ENCODE assay signal across 18 cellular contexts in genomic region chr4:172061204-172061603, GRCh38.
A peak's percentile ranks its signal among the peaks of the same experiment; 100 is the strongest.
DNase-seq lines count a peak whose midpoint lies in the region; ATAC-seq and TF ChIP-seq lines count a peak whose summit lies in the region.
"Had no signal": no experiment of that assay in that cellular context is flagged by ENCODE, and none has a peak within 500 bp of the region (broad histone marks: within the 10 kb centered on the region; RNA-seq: fewer than 3 reads in every experiment).

No MANE protein-coding gene starts in this region.

- POLR2A ChIA-PET in activated CD4-positive, alpha-beta T cell treated with anti-CD3 and anti-CD28 coated beads for 36 hours (lab: Charles Lee): no interaction called here

- 61 to 76% (median 73%) methylated on average over 1 of the region's 1 CpG for WGBS in heart left ventricle, 4 donors

- intact Hi-C loops in activated CD4-positive, alpha-beta T cell treated with anti-CD3 and anti-CD28 coated beads for 36 hours (cut with DNase I, micrococcal nuclease): no loop called here
- intact Hi-C loops in heart left ventricle (cut with DNase I): no loop called here

- no peak for TF ChIP-seq POLR2A in heart left ventricle (IDR thresholded peaks at IDR 0.05)

- no peaks in the 10 kb centered on the region for H3K4me1 Mint-ChIP-seq in activated CD4-positive, alpha-beta T cell treated with anti-CD3 and anti-CD28 coated beads for 36 hours
- H3K4me1 Mint-ChIP-seq: stimulated activated memory B cell treated with anti-CD40 and anti-IgM and Interleukin-4, amounts not matched to agents 10 μg/mL and 1 μg/mL and 100 μg/mL, for 72 hours had no signal

- no peak overlapping the region for H3K27ac Mint-ChIP-seq in activated CD4-positive, alpha-beta T cell treated with anti-CD3 and anti-CD28 coated beads for 36 hours
- H3K27ac Mint-ChIP-seq: stimulated activated memory B cell treated with anti-CD40 and anti-IgM and Interleukin-4, amounts not matched to agents 10 μg/mL and 1 μg/mL and 100 μg/mL, for 72 hours had no signal

- CTCF ChIA-PET in activated CD4-positive, alpha-beta T cell treated with anti-CD3 and anti-CD28 coated beads for 36 hours (lab: Charles Lee): no interaction called here

- no peaks in the 10 kb centered on the region for H3K4me1 ChIP-seq in heart left ventricle
- H3K4me1 ChIP-seq: BLaER1 treated with 17β-estradiol and CSF1 and Interleukin-3, amounts not matched to agents 10 nM and 100 nM; heart right ventricle; lower lobe of right lung; tibial nerve had no signal

- no peaks in the 10 kb centered on the region for H3K27me3 Mint-ChIP-seq in activated CD4-positive, alpha-beta T cell treated with anti-CD3 and anti-CD28 coated beads for 36 hours
- H3K27me3 Mint-ChIP-seq: stimulated activated memory B cell treated with anti-CD40 and anti-IgM and Interleukin-4, amounts not matched to agents 10 μg/mL and 1 μg/mL and 100 μg/mL, for 72 hours had no signal

- peak; percentile 78 for ATAC-seq in GM19035 (IDR thresholded peaks at IDR 0.05; ENCODE audit: unreplicated experiment)
- peak; percentile 71 for ATAC-seq in GM21786 (IDR thresholded peaks at IDR 0.05; ENCODE audit: unreplicated experiment)
- peak; percentile 95 for ATAC-seq in HG03432 (IDR thresholded peaks at IDR 0.05; ENCODE audit: unreplicated experiment)
- no peak for ATAC-seq in activated CD4-positive, alpha-beta T cell treated with anti-CD3 and anti-CD28 coated beads for 36 hours
- ATAC-seq in heart left ventricle: no peak
- ATAC-seq: heart right ventricle; lower lobe of right lung; stimulated activated memory B cell treated with anti-CD40 and anti-IgM and Interleukin-4, amounts not matched to agents 10 μg/mL and 1 μg/mL and 100 μg/mL, for 72 hours had no signal

- no peaks in the 10 kb centered on the region for H3K36me3 Mint-ChIP-seq in activated CD4-positive, alpha-beta T cell treated with anti-CD3 and anti-CD28 coated beads for 36 hours (ENCODE audit: low read depth)
- H3K36me3 Mint-ChIP-seq: stimulated activated memory B cell treated with anti-CD40 and anti-IgM and Interleukin-4, amounts not matched to agents 10 μg/mL and 1 μg/mL and 100 μg/mL, for 72 hours had no signal

- TF ChIP-seq CTCF in GM12865 (IDR thresholded peaks at IDR 0.05; ENCODE audit: insufficient read depth, low read depth, low read length, missing control alignments) (no peak), heart left ventricle (IDR thresholded peaks at IDR 0.05) (no peak)

- H3K27me3 ChIP-seq in heart left ventricle: no peaks in the 10 kb centered on the region
- H3K27me3 ChIP-seq: BLaER1 treated with 17β-estradiol and CSF1 and Interleukin-3, amounts not matched to agents 10 nM and 100 nM; heart right ventricle; tibial nerve had no signal

- H3K4me3 ChIP-seq in GM12865 (ENCODE audit: low read depth, low read length) (no peak overlapping the region), heart left ventricle (no peak overlapping the region)
- H3K4me3 ChIP-seq: BLaER1 treated with 17β-estradiol and CSF1 and Interleukin-3, amounts not matched to agents 10 nM and 100 nM; heart right ventricle; lower lobe of right lung; tibial nerve had no signal

- no peak overlapping the region for H3K27ac ChIP-seq in heart left ventricle
- H3K27ac ChIP-seq: BLaER1 treated with 17β-estradiol and CSF1 and Interleukin-3, amounts not matched to agents 10 nM and 100 nM; heart right ventricle; lower lobe of right lung; tibial nerve had no signal

- H3K9me3 ChIP-seq in heart left ventricle: no peaks in the 10 kb centered on the region
- H3K9me3 ChIP-seq: BLaER1 treated with 17β-estradiol and CSF1 and Interleukin-3, amounts not matched to agents 10 nM and 100 nM; heart right ventricle; lower lobe of right lung; tibial nerve had no signal

- DNase-seq in GM12865 (ENCODE audit: low read depth) (peak; percentile 66), midbrain (lab: John Stamatoyannopoulos, UW) (no peak), heart left ventricle (no peak), NCI-H1048 (lab: John Stamatoyannopoulos, UW) (no peak)
- DNase-seq in activated CD4-positive, alpha-beta T cell treated with anti-CD3 and anti-CD28 coated beads for 36 hours: no peak
- DNase-seq: activated CD4-positive, alpha-beta T cell treated with anti-CD3 and anti-CD28 coated beads, Interleukin-2, amount 50 U/mL, for 4 hours; activated naive CD4-positive, alpha-beta T cell treated with Interleukin-2 at 50 U/mL for 16 hours; DMS 273 treated with DMSO at 0.1 percent for 48 hours; GF-D8; heart right ventricle; lower lobe of right lung; occipital lobe had no signal

- no peaks in the 10 kb centered on the region for H3K36me3 ChIP-seq in heart left ventricle
- H3K36me3 ChIP-seq: BLaER1 treated with 17β-estradiol and CSF1 and Interleukin-3, amounts not matched to agents 10 nM and 100 nM; heart right ventricle; lower lobe of right lung; tibial nerve had no signal

- H3K4me3 Mint-ChIP-seq in activated CD4-positive, alpha-beta T cell treated with anti-CD3 and anti-CD28 coated beads for 36 hours: no peak overlapping the region
- H3K4me3 Mint-ChIP-seq: stimulated activated memory B cell treated with anti-CD40 and anti-IgM and Interleukin-4, amounts not matched to agents 10 μg/mL and 1 μg/mL and 100 μg/mL, for 72 hours had no signal

- H3K9me3 Mint-ChIP-seq in activated CD4-positive, alpha-beta T cell treated with anti-CD3 and anti-CD28 coated beads for 36 hours (ENCODE audit: low read depth): peaks cover 5% of the 10 kb centered on the region
- H3K9me3 Mint-ChIP-seq: stimulated activated memory B cell treated with anti-CD40 and anti-IgM and Interleukin-4, amounts not matched to agents 10 μg/mL and 1 μg/mL and 100 μg/mL, for 72 hours had no signal

Comparison
In these comparisons a context has a peak if more than half of its experiments do, and no peak if none do; other contexts are left out.
1. ATAC-seq: peak in GM19035 (single experiment), GM21786 (single experiment) and HG03432 (single experiment); none in activated CD4-positive, alpha-beta T cell treated with anti-CD3 and anti-CD28 coated beads for 36 hours (single experiment) and heart left ventricle (0 of 4).